9 cellular contexts compared by ENCODE assay signal in the genomic region with DNA sequence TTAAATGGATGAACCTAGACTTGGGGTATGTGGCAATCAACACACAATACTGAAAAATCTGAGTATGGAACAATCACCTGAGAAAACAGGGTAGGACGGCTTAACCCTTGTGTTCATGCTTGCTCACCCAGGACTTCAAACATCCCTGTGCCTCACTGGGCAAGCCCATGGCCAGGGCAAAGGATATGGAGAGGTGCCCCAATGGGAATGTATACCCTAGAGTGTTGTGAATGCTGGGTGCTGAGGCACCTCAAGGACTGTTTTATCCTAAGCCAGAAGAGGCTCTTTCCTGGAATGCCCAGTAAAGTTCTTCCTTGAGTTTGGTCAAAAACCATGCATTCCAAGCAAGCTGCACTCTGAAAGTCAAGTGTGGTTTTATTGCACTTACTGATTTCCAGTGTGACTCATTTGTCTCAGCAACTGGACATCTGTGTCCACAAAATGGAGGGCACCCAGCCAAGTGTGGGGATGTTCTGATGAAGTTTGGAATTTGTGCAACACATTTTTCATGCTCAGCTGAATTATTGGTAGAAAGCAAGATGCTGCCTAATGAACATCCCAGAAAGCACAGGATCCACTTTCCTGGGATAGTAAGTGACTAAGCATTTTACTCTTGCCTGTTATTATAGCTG.
DNase-seq lines count a peak whose midpoint lies in the region; TF ChIP-seq lines count a peak whose summit lies in the region.
"Had no signal": no experiment of that assay in that cellular context is flagged by ENCODE, and none has a peak within 500 bp of the region (broad histone marks: within the 10 kb centered on the region; RNA-seq: fewer than 3 reads in every experiment).

No MANE protein-coding gene starts in this region.

- no peak overlapping the region for H3K4me3 ChIP-seq in cardiac fibroblast (replicated peaks in 1 of 2; ENCODE audit: low read depth in 2 of 2, low read length in 2 of 2)
- no peak overlapping the region for H3K4me3 ChIP-seq in lower leg skin (ENCODE audit: low read depth, poor library complexity, severe bottlenecking)
- H3K4me3 ChIP-seq in esophagus squamous epithelium: no peak overlapping the region
- H3K4me3 ChIP-seq in H7 (ENCODE audit: insufficient read depth, low read depth, low read length): no peak overlapping the region

- no peaks in the 10 kb centered on the region for H3K27me3 ChIP-seq in esophagus squamous epithelium
- H3K27me3 ChIP-seq in H7 (ENCODE audit: control insufficient read depth, insufficient read depth, low read length): no peaks in the 10 kb centered on the region

- H3K36me3 ChIP-seq in esophagus squamous epithelium (no peaks in the 10 kb centered on the region), H7 (replicated peaks; ENCODE audit: control insufficient read depth, insufficient read depth, low read length) (no peaks in the 10 kb centered on the region)

- no peak for TF ChIP-seq POLR2A in lower leg skin (IDR thresholded peaks at IDR 0.05)
- no peak for TF ChIP-seq POLR2A in esophagus squamous epithelium (IDR thresholded peaks at IDR 0.05)

- DNase-seq in A172 (ENCODE audit: low spot score): peak; percentile 94
- DNase-seq in HT-29 (ENCODE audit: low spot score): peak; percentile 59
- DNase-seq in cardiac fibroblast (ENCODE audit: low read depth in 2 of 2): peak; percentile 94 to 95
- DNase-seq in lower leg skin (ENCODE audit: low spot score in 2 of 2): peak; percentile 76 to 92
- no peak for DNase-seq in esophagus squamous epithelium (lab: John Stamatoyannopoulos, UW)
- no peak for DNase-seq in GM19240 (ENCODE audit: insufficient read length, low spot score)
- DNase-seq in activated T-cell treated with anti-CD3 and anti-CD28 coated beads for 4 hours: no peak
- DNase-seq in H7: no peak
- DNase-seq: CD4-positive, CD25-positive, alpha-beta regulatory T cell had no signal

- intact Hi-C loops in lower leg skin (cut with DNase I; ENCODE audit: low total_unique reads): no loop called here
- intact Hi-C loops in esophagus squamous epithelium (cut with DNase I): no loop called here

- H3K9me3 ChIP-seq in esophagus squamous epithelium: no peaks in the 10 kb centered on the region

- peaks cover 0 to 12% (median 0%) of the 10 kb centered on the region in 3 donors for H3K4me1 ChIP-seq in esophagus squamous epithelium

- TF ChIP-seq CTCF in cardiac fibroblast (IDR thresholded peaks at IDR 0.05; ENCODE audit: low read depth, low read length) (no peak), lower leg skin (IDR thresholded peaks at IDR 0.05) (no peak), esophagus squamous epithelium (IDR thresholded peaks at IDR 0.05) (no peak)

- no peak overlapping the region for H3K27ac ChIP-seq in esophagus squamous epithelium

- 89 to 95% methylated on average over 1 of the region's 1 CpG for WGBS in lower leg skin, 2 donors
- WGBS in esophagus squamous epithelium, 2 donors: 79 to 100% methylated on average over 1 of the region's 1 CpG

Comparison
In these comparisons a context has a peak if more than half of its experiments do, and no peak if none do; other contexts are left out.
1. DNase-seq: peak in A172 (single experiment), HT-29 (single experiment), cardiac fibroblast (2 of 2) and lower leg skin (2 of 2); none in esophagus squamous epithelium (single experiment), GM19240 (single experiment), activated T-cell treated with anti-CD3 and anti-CD28 coated beads for 4 hours (single experiment) and H7 (single experiment).